1 cellular context compared by ENCODE assay signal in genomic region chr2:105910497-105911238, GRCh38.
A peak's percentile ranks its signal among the peaks of the same experiment; 100 is the strongest.
TF ChIP-seq lines count a peak whose summit lies in the region.

No MANE protein-coding gene starts in this region.

TF ChIP-seq in HepG2, 621 proteins besides CTCF, POLR2A, EP300 and RAD21 (continued from another document and continues in another):
- TF ChIP-seq NFIB (CRISPR knock-in tag; IDR thresholded peaks at IDR 0.05; ENCODE audit: borderline replicate concordance) = no peak
- peak; percentile 87 for TF ChIP-seq PATZ1 (CRISPR knock-in tag; IDR thresholded peaks at IDR 0.05)
- no peak for TF ChIP-seq SALL2 (CRISPR knock-in tag; IDR thresholded peaks at IDR 0.05)
- TF ChIP-seq ETS1 (CRISPR knock-in tag; IDR thresholded peaks at IDR 0.05) = no peak
- TF ChIP-seq ZBTB21 (CRISPR knock-in tag; IDR thresholded peaks at IDR 0.05) = no peak
- TF ChIP-seq TAF15 (IDR thresholded peaks at IDR 0.05; ENCODE audit: low read depth, low read length, poor library complexity, severe bottlenecking) = no peak
- no peak for TF ChIP-seq ZNF451 (CRISPR knock-in tag; IDR thresholded peaks at IDR 0.05)
- 0 out of 2 replicates have a peak, but pooled peaks have one; percentile 33 for TF ChIP-seq FOXK1 (CRISPR knock-in tag; IDR thresholded peaks at IDR 0.05; ENCODE audit: borderline replicate concordance, low read depth)
- TF ChIP-seq NFIC (IDR thresholded peaks at IDR 0.05; ENCODE audit: low read length) = 0 out of 2 replicates have a peak, but pooled peaks have one; percentile 26
- TF ChIP-seq ZNF296 (CRISPR knock-in tag; conservative IDR thresholded peaks at IDR 0.05) = no peak
- peak; percentile 36; the same call in 1 of the 2 replicates for TF ChIP-seq ZNF281 (CRISPR knock-in tag; IDR thresholded peaks at IDR 0.05; ENCODE audit: borderline replicate concordance)
- TF ChIP-seq KLF11 (CRISPR knock-in tag; IDR thresholded peaks at IDR 0.05) = no peak
- TF ChIP-seq CCDC6 (CRISPR knock-in tag; IDR thresholded peaks at IDR 0.05) = peak; percentile 33; the same call in 1 of the 2 replicates
- peak; percentile 78; the same call in 1 of the 2 replicates for TF ChIP-seq ZGPAT (CRISPR knock-in tag; IDR thresholded peaks at IDR 0.05)
- no peak for TF ChIP-seq SIN3B (IDR thresholded peaks at IDR 0.05; ENCODE audit: low read length)
- no peak for TF ChIP-seq ZNF713 (CRISPR knock-in tag; IDR thresholded peaks at IDR 0.05)
- no peak for TF ChIP-seq ZNF205 (CRISPR knock-in tag; IDR thresholded peaks at IDR 0.05)
- peak in 1 of 2 experiments; percentile 91; a peak in 2 of 4 replicates for TF ChIP-seq KLF16 (CRISPR knock-in tag; IDR thresholded peaks at IDR 0.05)
- TF ChIP-seq ZBTB26 (CRISPR knock-in tag; IDR thresholded peaks at IDR 0.05; ENCODE audit: borderline replicate concordance) = no peak
- no peak for TF ChIP-seq ZNF777 (CRISPR knock-in tag; IDR thresholded peaks at IDR 0.05)
- no peak for TF ChIP-seq HMGA1 (CRISPR knock-in tag; conservative IDR thresholded peaks at IDR 0.05)
- TF ChIP-seq ZNF629 (CRISPR knock-in tag; conservative IDR thresholded peaks at IDR 0.05) = no peak
- no peak for TF ChIP-seq FOXA1 (IDR thresholded peaks at IDR 0.05)
- TF ChIP-seq FOXA1 (CRISPR knock-in tag; IDR thresholded peaks at IDR 0.05) = peak; percentile 77
- TF ChIP-seq HINFP (CRISPR knock-in tag; IDR thresholded peaks at IDR 0.05; ENCODE audit: low read depth) = peak; percentile 71; the same call in 1 of the 2 replicates
- no peak for TF ChIP-seq GPN1 (CRISPR knock-in tag; IDR thresholded peaks at IDR 0.05; ENCODE audit: borderline replicate concordance)
- no peak for TF ChIP-seq ZNF121 (CRISPR knock-in tag; IDR thresholded peaks at IDR 0.05)
- peak; percentile 73 for TF ChIP-seq ATF2 (CRISPR knock-in tag; IDR thresholded peaks at IDR 0.05)
- no peak for TF ChIP-seq NONO (IDR thresholded peaks at IDR 0.05)
- TF ChIP-seq NONO (CRISPR knock-in tag; conservative IDR thresholded peaks at IDR 0.05) = no peak
- no peak for TF ChIP-seq PLSCR1 (CRISPR knock-in tag; IDR thresholded peaks at IDR 0.05; ENCODE audit: borderline replicate concordance)
- peak; percentile 92 for TF ChIP-seq HDAC2 (CRISPR knock-in tag; IDR thresholded peaks at IDR 0.05)
- no peak for TF ChIP-seq GZF1 (CRISPR knock-in tag; IDR thresholded peaks at IDR 0.05)
- TF ChIP-seq ZNF383 (CRISPR knock-in tag; IDR thresholded peaks at IDR 0.05; ENCODE audit: borderline replicate concordance) = no peak
- TF ChIP-seq NPAS2 (CRISPR knock-in tag; IDR thresholded peaks at IDR 0.05; ENCODE audit: borderline replicate concordance) = no peak
- TF ChIP-seq THAP11 (CRISPR knock-in tag; IDR thresholded peaks at IDR 0.05) = peak; percentile 65
- TF ChIP-seq ZNF253 (CRISPR knock-in tag; IDR thresholded peaks at IDR 0.05; ENCODE audit: borderline replicate concordance) = no peak
- TF ChIP-seq ARHGAP35 (CRISPR knock-in tag; IDR thresholded peaks at IDR 0.05; ENCODE audit: borderline replicate concordance) = no peak
- TF ChIP-seq NFAT5 (CRISPR knock-in tag; IDR thresholded peaks at IDR 0.05) = no peak
- no peak for TF ChIP-seq NR0B2 (CRISPR knock-in tag; IDR thresholded peaks at IDR 0.05)
- no peak for TF ChIP-seq MED8 (CRISPR knock-in tag; IDR thresholded peaks at IDR 0.05; ENCODE audit: insufficient replicate concordance)
